ENCODE assay signal across 9 cellular contexts in the genomic region with DNA sequence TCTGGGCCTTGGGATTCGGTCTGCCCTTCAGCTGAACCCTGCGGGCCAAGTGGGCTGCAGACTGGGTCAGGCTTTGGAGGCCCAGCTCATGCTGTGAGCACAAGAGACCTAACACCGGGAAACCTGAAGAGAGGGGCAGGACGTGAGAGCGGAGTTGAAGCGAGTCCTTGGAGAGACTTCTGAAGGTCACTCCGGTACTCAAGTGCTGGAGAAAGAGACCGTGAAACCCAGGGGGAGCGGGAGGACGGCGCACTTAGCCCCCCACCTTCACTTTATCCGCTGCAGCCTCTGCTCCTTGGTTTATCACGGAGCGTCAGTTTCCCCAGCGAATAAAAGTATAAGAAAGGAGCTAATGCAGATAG. TPM values are rescaled to one million over a fixed set of nuclear protein-coding genes. Genes with fewer than 3 reads are reported as not detected.
A peak's percentile ranks its signal among the peaks of the same experiment; 100 is the strongest.
DNase-seq lines count a peak whose midpoint lies in the region; ATAC-seq and TF ChIP-seq lines count a peak whose summit lies in the region.
"Had no signal": no experiment of that assay in that cellular context is flagged by ENCODE, and none has a peak within 500 bp of the region (broad histone marks: within the 10 kb centered on the region; RNA-seq: fewer than 3 reads in every experiment).

No MANE protein-coding gene starts in this region.

- H3K27ac Mint-ChIP-seq in Caco-2 (ENCODE audit: unreplicated experiment) = peak overlapping the region; percentile 100
- peak overlapping the region; percentile 98 for H3K27ac Mint-ChIP-seq in activated CD8-positive, alpha-beta T cell treated with anti-CD3 and anti-CD28 coated beads for 36 hours
- H3K27ac Mint-ChIP-seq in stimulated activated effector memory CD8-positive, alpha-beta T cell treated with anti-CD3 and anti-CD28 coated beads, Interleukin-12 subunit alpha, Interleukin-12 subunit beta, amount 100 ng/mL, for 72 hours = peak overlapping the region; percentile 99

- H3K9me3 ChIP-seq in Caco-2 = no peaks in the 10 kb centered on the region
- no peaks in the 10 kb centered on the region for H3K9me3 ChIP-seq in hepatocyte (ENCODE audit: low read depth)

- TF ChIP-seq CTCF in Caco-2 (IDR thresholded peaks at IDR 0.05; ENCODE audit: insufficient read depth in 1 of 2, low read depth in 1 of 2, low read length in 1 of 2, severe bottlenecking in 1 of 2, unreplicated experiment in 1 of 2) (no peak), hepatocyte (IDR thresholded peaks at IDR 0.05; ENCODE audit: poor library complexity) (no peak)
- TF ChIP-seq CTCF in activated CD8-positive, alpha-beta T cell treated with anti-CD3 and anti-CD28 coated beads for 36 hours (IDR thresholded peaks at IDR 0.05) = no peak

- H3K4me1 Mint-ChIP-seq in Caco-2 (ENCODE audit: low read depth, unreplicated experiment) = peaks cover 6% of the 10 kb centered on the region
- H3K4me1 Mint-ChIP-seq in activated CD8-positive, alpha-beta T cell treated with anti-CD3 and anti-CD28 coated beads for 36 hours (ENCODE audit: low read depth) = peaks cover 55% of the 10 kb centered on the region
- H3K4me1 Mint-ChIP-seq in stimulated activated effector memory CD8-positive, alpha-beta T cell treated with anti-CD3 and anti-CD28 coated beads, Interleukin-12 subunit alpha, Interleukin-12 subunit beta, amount 100 ng/mL, for 72 hours = peaks cover 34% of the 10 kb centered on the region

- H3K79me2 ChIP-seq in hepatocyte = peaks cover 68% of the 10 kb centered on the region

- ATAC-seq in HG02571 (IDR thresholded peaks at IDR 0.05; ENCODE audit: unreplicated experiment) (peak; percentile 26), HG03280 (IDR thresholded peaks at IDR 0.05; ENCODE audit: unreplicated experiment) (no peak)
- ATAC-seq in activated CD8-positive, alpha-beta T cell treated with anti-CD3 and anti-CD28 coated beads for 36 hours = no peak
- ATAC-seq in stimulated activated effector memory CD8-positive, alpha-beta T cell treated with anti-CD3 and anti-CD28 coated beads, Interleukin-12 subunit alpha, Interleukin-12 subunit beta, amount 100 ng/mL, for 72 hours = no peak

- DNase-seq in Caco-2 (no peak), hepatocyte (ENCODE audit: low spot score) (no peak), NCI-H1694 (lab: John Stamatoyannopoulos, UW) (no peak), AG08395 (ENCODE audit: low spot score) (no peak)
- DNase-seq in activated CD8-positive, alpha-beta T cell treated with anti-CD3 and anti-CD28 coated beads for 36 hours = no peak
- no peak for DNase-seq in stimulated activated effector memory CD8-positive, alpha-beta T cell treated with anti-CD3 and anti-CD28 coated beads, Interleukin-12 subunit alpha, Interleukin-12 subunit beta, amount 100 ng/mL, for 72 hours (ENCODE audit: low spot score in 2 of 2)

- peak overlapping the region; percentile 94 for H3K27ac ChIP-seq in hepatocyte

- POLR2A ChIA-PET in Caco-2 (lab: Charles Lee) = interaction anchor here (0.5 kb wide), 1 partner anchor 136 kb away, joined by 4 read pairs; no protein-coding TSS in a partner anchor
- POLR2A ChIA-PET in activated CD8-positive, alpha-beta T cell treated with anti-CD3 and anti-CD28 coated beads for 36 hours (lab: Charles Lee) = interaction anchor here (0.7 to 2.5 kb wide), 11 partner anchors 9 to 253 kb away, joined by 3 to 19 read pairs (median 5); partner anchors contain the start of gene MOSMO

- H3K9me2 ChIP-seq in hepatocyte (replicated peaks; ENCODE audit: insufficient read depth) = no peaks in the 10 kb centered on the region

- H3K4me1 ChIP-seq in Caco-2 (0 out of 2 replicates have a peak, but pooled peaks cover 3% of the 10 kb centered on the region), hepatocyte (ENCODE audit: insufficient read depth) (peaks cover 11% of the 10 kb centered on the region)

- peak overlapping the region; percentile 90 for H3K4me2 ChIP-seq in hepatocyte

- peak overlapping the region; percentile 50 for H2AFZ ChIP-seq in hepatocyte

- peak overlapping the region; percentile 81 for H3K4me3 ChIP-seq in Caco-2 (ENCODE audit: low read depth, low read length)
- H3K4me3 ChIP-seq in hepatocyte = peak overlapping the region; percentile 71

- H3K27me3 ChIP-seq in Caco-2 (replicated peaks; ENCODE audit: control insufficient read depth, insufficient read depth, low read length) (no peaks in the 10 kb centered on the region), hepatocyte (no peaks in the 10 kb centered on the region)

- no peaks in the 10 kb centered on the region for H3K27me3 Mint-ChIP-seq in Caco-2 (ENCODE audit: insufficient read depth, unreplicated experiment)
- H3K27me3 Mint-ChIP-seq in activated CD8-positive, alpha-beta T cell treated with anti-CD3 and anti-CD28 coated beads for 36 hours = no peaks in the 10 kb centered on the region

- CTCF ChIA-PET in Caco-2 (lab: Charles Lee) = no interaction called here
- CTCF ChIA-PET in activated CD8-positive, alpha-beta T cell treated with anti-CD3 and anti-CD28 coated beads for 36 hours (lab: Charles Lee) = interaction anchor here (0.8 to 4.0 kb wide), 3 partner anchors 11 to 235 kb away, joined by 3 to 19 read pairs (median 13); no protein-coding TSS in a partner anchor

- TSS peak; percentile 74 for BruUV-seq in Caco-2 (replicated peaks; lab: Mats Ljungman, UMichigan)

- H3K9me3 Mint-ChIP-seq in Caco-2 (ENCODE audit: unreplicated experiment) = no peaks in the 10 kb centered on the region
- H3K9me3 Mint-ChIP-seq in activated CD8-positive, alpha-beta T cell treated with anti-CD3 and anti-CD28 coated beads for 36 hours = no peaks in the 10 kb centered on the region
- no peaks in the 10 kb centered on the region for H3K9me3 Mint-ChIP-seq in stimulated activated effector memory CD8-positive, alpha-beta T cell treated with anti-CD3 and anti-CD28 coated beads, Interleukin-12 subunit alpha, Interleukin-12 subunit beta, amount 100 ng/mL, for 72 hours

- H4K20me1 ChIP-seq in hepatocyte (ENCODE audit: insufficient read depth, poor library complexity, severe bottlenecking) = peaks cover 16% of the 10 kb centered on the region

- under 1% methylated on average over 15 of the region's 15 CpGs for WGBS in hepatocyte (ENCODE audit: low lambda C conversion rate, missing lambda C conversion rate)

- peak overlapping the region; percentile 99 for H3K4me3 Mint-ChIP-seq in Caco-2 (ENCODE audit: unreplicated experiment)
- peak overlapping the region; percentile 100 for H3K4me3 Mint-ChIP-seq in activated CD8-positive, alpha-beta T cell treated with anti-CD3 and anti-CD28 coated beads for 36 hours
- peak overlapping the region; percentile 96 for H3K4me3 Mint-ChIP-seq in stimulated activated effector memory CD8-positive, alpha-beta T cell treated with anti-CD3 and anti-CD28 coated beads, Interleukin-12 subunit alpha, Interleukin-12 subunit beta, amount 100 ng/mL, for 72 hours

- H3K36me3 Mint-ChIP-seq in Caco-2 (ENCODE audit: insufficient read depth, unreplicated experiment) = peaks cover 53% of the 10 kb centered on the region
- peaks cover 45% of the 10 kb centered on the region for H3K36me3 Mint-ChIP-seq in activated CD8-positive, alpha-beta T cell treated with anti-CD3 and anti-CD28 coated beads for 36 hours (ENCODE audit: low read depth)
- H3K36me3 Mint-ChIP-seq in stimulated activated effector memory CD8-positive, alpha-beta T cell treated with anti-CD3 and anti-CD28 coated beads, Interleukin-12 subunit alpha, Interleukin-12 subunit beta, amount 100 ng/mL, for 72 hours = peaks cover 21% of the 10 kb centered on the region

- intact Hi-C loops in Caco-2 (cut with micrococcal nuclease; ENCODE audit: unreplicated experiment) = no loop called here
- intact Hi-C loops in activated CD8-positive, alpha-beta T cell treated with anti-CD3 and anti-CD28 coated beads for 36 hours (cut with micrococcal nuclease) = loop anchor here (5.0 kb wide), 1 partner anchor 234 kb away; no protein-coding TSS in a partner anchor

- H3K36me3 ChIP-seq in Caco-2 (ENCODE audit: control insufficient read depth, insufficient read depth, low read length) = no peaks in the 10 kb centered on the region
- peaks cover 2% of the 10 kb centered on the region for H3K36me3 ChIP-seq in hepatocyte (replicated peaks; ENCODE audit: insufficient read depth, low read depth)

RNA-seq across cellular contexts. Expression of gene UQCRC2, which starts 0.4 kb away (rescaled TPM):
- total RNA-seq in Caco-2 (2022) (225 and 260 TPM in 2 replicates), hepatocyte (144 and 166 TPM in 2 replicates)
- total RNA-seq in activated CD8-positive, alpha-beta T cell treated with anti-CD3 and anti-CD28 coated beads for 36 hours = 100 to 1,000 TPM; 356 to 383 TPM
- 129 and 138 TPM in 2 replicates for polyA plus RNA-seq in hepatocyte

RNA-seq across cellular contexts. Expression of gene PDZD9, which starts 47.4 kb away (rescaled TPM):
- not detected in 2 replicates for total RNA-seq in Caco-2 (2022)
- not detected for total RNA-seq in activated CD8-positive, alpha-beta T cell treated with anti-CD3 and anti-CD28 coated beads for 36 hours
- total RNA-seq in hepatocyte = 0.20 TPM in 1 of 2 replicates, not detected in the other
- polyA plus RNA-seq in hepatocyte = not detected in 2 replicates
- total RNA-seq: M059J had no signal

RNA-seq across cellular contexts. Expression of gene MOSMO, which starts 54.4 kb away (rescaled TPM):
- total RNA-seq in Caco-2 (2022) (10.2 and 10.9 TPM in 2 replicates), hepatocyte (16.1 and 24.5 TPM in 2 replicates)
- 1 to 10 TPM; 5.4 to 7.0 TPM for total RNA-seq in activated CD8-positive, alpha-beta T cell treated with anti-CD3 and anti-CD28 coated beads for 36 hours
- polyA plus RNA-seq in hepatocyte = 5.7 and 6.5 TPM in 2 replicates
